Comparison of ENCODE assay signal across 21 cellular contexts in genomic region chr2:39567507-39567906, GRCh38.
A peak's percentile ranks its signal among the peaks of the same experiment; 100 is the strongest.
DNase-seq lines count a peak whose midpoint lies in the region; ATAC-seq and TF ChIP-seq lines count a peak whose summit lies in the region.
"Had no signal": no experiment of that assay in that cellular context is flagged by ENCODE, and none has a peak within 500 bp of the region (broad histone marks: within the 10 kb centered on the region; RNA-seq: fewer than 3 reads in every experiment).

No MANE protein-coding gene starts in this region.

- peak overlapping the region; percentile 95 for H2BK20ac ChIP-seq in IMR-90 (ENCODE audit: low read depth, low read length)

- no peak for TF ChIP-seq RAD21 in IMR-90 (IDR thresholded peaks at IDR 0.05; ENCODE audit: low read length)

- peak overlapping the region; percentile 19 for H2AK9ac ChIP-seq in IMR-90 (replicated peaks; ENCODE audit: low read depth, low read length, poor library complexity)

- no peak for ATAC-seq in IMR-90 (ENCODE audit: low read depth)
- ATAC-seq: T-helper 17 cell had no signal

- no peaks in the 10 kb centered on the region for H3K79me2 ChIP-seq in GM23248 (ENCODE audit: insufficient read depth)

- CTCF ChIA-PET in IMR-90 (lab: Yijun Ruan, JAX): interaction anchor here (0.6 to 1.0 kb wide), 2 partner anchors 23 to 321 kb away, joined by 3 read pairs; no protein-coding TSS in a partner anchor

- H2BK120ac ChIP-seq in IMR-90 (ENCODE audit: low read depth, low read length): peak overlapping the region; percentile 93

- H3K4me3 ChIP-seq in IMR-90 (ENCODE audit: insufficient read depth, low read depth, low read length) (no peak overlapping the region), astrocyte of the cerebellum (ENCODE audit: low read depth, low read length) (no peak overlapping the region), skeletal muscle cell (ENCODE audit: low read depth, low read length) (no peak overlapping the region), GM23248 (no peak overlapping the region), breast epithelium (no peak overlapping the region)
- H3K4me3 ChIP-seq: SJSA1, testis had no signal

- peak overlapping the region in 1 of 2 experiments; percentile 19; a peak in 1 of 4 replicates for H4K8ac ChIP-seq in IMR-90 (ENCODE audit: low read depth in 2 of 2, low read length in 2 of 2)

- H3F3A ChIP-seq in GM23248 (ENCODE audit: insufficient read depth): peaks cover 10% of the 10 kb centered on the region; the same call in 1 of the 2 replicates

- no peaks in the 10 kb centered on the region for H3K36me3 ChIP-seq in IMR-90 (ENCODE audit: control insufficient read depth, insufficient read depth, low read length)
- no peaks in the 10 kb centered on the region for H3K36me3 ChIP-seq in GM23248 (ENCODE audit: low read depth)
- H3K36me3 ChIP-seq in breast epithelium: no peaks in the 10 kb centered on the region
- H3K36me3 ChIP-seq: SJSA1 had no signal

- TF ChIP-seq POLR2A in IMR-90 (IDR thresholded peaks at IDR 0.05; ENCODE audit: low read depth, low read length): no peak
- TF ChIP-seq POLR2A in breast epithelium (IDR thresholded peaks at IDR 0.05): no peak

- H4K20me1 ChIP-seq in IMR-90 (ENCODE audit: insufficient read depth, low read length) (no peaks in the 10 kb centered on the region), GM23248 (ENCODE audit: insufficient read depth) (no peaks in the 10 kb centered on the region)

- dilution Hi-C loops in IMR-90 (cut with HindIII; ENCODE audit: low sequenced_read_pairs, unreplicated experiment): no loop called here

- intact Hi-C loops in IMR-90 (cut with micrococcal nuclease) (no loop called here), breast epithelium (cut with DNase I; ENCODE audit: low total_unique reads) (no loop called here)

- TF ChIP-seq CTCF in IMR-90 (conservative IDR thresholded peaks at IDR 0.05; ENCODE audit: low read depth, low read length) (no peak), astrocyte of the cerebellum (IDR thresholded peaks at IDR 0.05; ENCODE audit: low read depth, low read length, missing control alignments) (no peak), breast epithelium (IDR thresholded peaks at IDR 0.05) (no peak)

- H3K9me1 ChIP-seq in IMR-90 (ENCODE audit: insufficient read depth, low read length): peaks cover 9% of the 10 kb centered on the region

- H3K14ac ChIP-seq in IMR-90 (replicated peaks; ENCODE audit: low read depth, low read length): peak overlapping the region; percentile 53

- 100% methylated on average over 1 of the region's 1 CpG; no CpG with 5 or more reads in 1 of the 2 experiments for WGBS in IMR-90 (ENCODE audit: extremely low coverage in 2 of 2, insufficient read length in 1 of 2), 2 experiments
- 91 to 100% methylated on average over 1 of the region's 1 CpG for WGBS in GM23248 (ENCODE audit: low coverage in 1 of 2, low lambda C conversion rate in 2 of 2, missing lambda C conversion rate in 2 of 2), 2 experiments

- H2AFZ ChIP-seq in IMR-90 (replicated peaks; ENCODE audit: low read length, poor library complexity) (peak overlapping the region; percentile 16), GM23248 (no peak overlapping the region)

- peak overlapping the region; percentile 97 for H2AK5ac ChIP-seq in IMR-90 (ENCODE audit: low read depth, low read length)

- H4K91ac ChIP-seq in IMR-90 (ENCODE audit: insufficient read depth, low read depth, low read length): peak overlapping the region; percentile 38

- DNase-seq in IMR-90: peak; percentile 52
- DNase-seq in astrocyte of the cerebellum (ENCODE audit: low read depth): peak; percentile 91
- DNase-seq in glomerular visceral epithelial cell (ENCODE audit: extremely low spot score): peak; percentile 33
- DNase-seq in skeletal muscle cell (ENCODE audit: low read depth): peak; percentile 58
- no peak for DNase-seq in activated CD4-positive, alpha-beta T cell treated with anti-CD3 and anti-CD28 coated beads for 1 hour
- no peak for DNase-seq in NCI-H2227 treated with DMSO at 0.1 percent for 48 hours (lab: John Stamatoyannopoulos, UW)
- no peak for DNase-seq in GM23248
- no peak for DNase-seq in breast epithelium (ENCODE audit: low spot score in 2 of 2)
- DNase-seq: activated CD4-positive, alpha-beta T cell treated with anti-CD3 and anti-CD28 coated beads, Interleukin-2, amount 50 U/mL, for 48 hours; activated gamma-delta T cell treated with Interleukin-2 at 50 U/mL for 16 hours; activated T-cell treated with anti-CD3 and anti-CD28 coated beads for 4 hours; amniotic stem cell; CD8-positive, alpha-beta memory T cell; DND-41; NCI-H1436; NCI-H774; stimulated activated CD4-positive, alpha-beta T cell treated with anti-CD3 and anti-CD28 coated beads, Interleukin-15, amount 100 ng/mL, for 24 hours; T-helper 17 cell; testis had no signal

- in situ Hi-C loops in IMR-90 (cut with MboI; ENCODE audit: low sequenced_read_pairs) (no loop called here), astrocyte of the cerebellum (cut with HindIII; ENCODE audit: low sequenced_read_pairs) (no loop called here), GM23248 (cut with MboI) (no loop called here)

- H3K23ac ChIP-seq in IMR-90 (ENCODE audit: low read depth, low read length): 0 out of 2 replicates have a peak overlapping the region, but pooled peaks have one; percentile 8

- peak overlapping the region; percentile 63 for H3K4ac ChIP-seq in IMR-90 (ENCODE audit: low read depth, low read length)

- no peaks in the 10 kb centered on the region for H3K79me1 ChIP-seq in IMR-90 (ENCODE audit: low read depth in 1 of 2, low read length in 2 of 2)

- H3K27ac ChIP-seq in IMR-90 (ENCODE audit: insufficient read depth, low read length) (no peak overlapping the region), GM23248 (no peak overlapping the region), breast epithelium (peak overlapping the region in 1 of 2 donors; percentile 38)
- H3K27ac ChIP-seq: foreskin keratinocyte, testis had no signal

- H2BK5ac ChIP-seq in IMR-90 (ENCODE audit: low read depth, low read length, poor library complexity, severe bottlenecking): peak overlapping the region; percentile 24

- no peak overlapping the region for H3K4me2 ChIP-seq in IMR-90 (ENCODE audit: low read depth, low read length)
- no peak overlapping the region for H3K4me2 ChIP-seq in GM23248 (ENCODE audit: unreplicated experiment)

- H2BK15ac ChIP-seq in IMR-90 (ENCODE audit: low read depth, low read length): peak overlapping the region; percentile 96; the same call in 1 of the 3 replicates

- no peak overlapping the region for H4K5ac ChIP-seq in IMR-90 (ENCODE audit: low read depth, low read length)

- H3K9ac ChIP-seq in IMR-90 (ENCODE audit: low read depth, low read length) (no peak overlapping the region), GM23248 (no peak overlapping the region)

- H3K27me3 ChIP-seq in IMR-90 (ENCODE audit: control insufficient read depth, insufficient read depth, low read length): no peaks in the 10 kb centered on the region
- no peaks in the 10 kb centered on the region for H3K27me3 ChIP-seq in GM23248 (replicated peaks; ENCODE audit: insufficient read depth)
- H3K27me3 ChIP-seq in breast epithelium: no peaks in the 10 kb centered on the region
- H3K27me3 ChIP-seq: foreskin keratinocyte, SJSA1, testis had no signal

- no peak overlapping the region for H3K56ac ChIP-seq in IMR-90 (ENCODE audit: extremely low read depth, insufficient read depth, low read length)

- H3K9me3 ChIP-seq in IMR-90 (ENCODE audit: control insufficient read depth, insufficient read depth, low read length) (peaks cover 10% of the 10 kb centered on the region), GM23248 (ENCODE audit: low read depth) (peaks cover 5% of the 10 kb centered on the region), breast epithelium (peaks cover 6 to 18% of the 10 kb centered on the region in 2 donors)
- H3K9me3 ChIP-seq: SJSA1 had no signal

- POLR2A ChIA-PET in IMR-90 (lab: Charles Lee; ENCODE audit: unreplicated experiment): no interaction called here

- H3K4me1 ChIP-seq in IMR-90 (ENCODE audit: control insufficient read depth, insufficient read depth, low read length): peaks cover 8% of the 10 kb centered on the region
- H3K4me1 ChIP-seq in GM23248 (ENCODE audit: insufficient read depth): peaks cover 19% of the 10 kb centered on the region
- no peaks in the 10 kb centered on the region for H3K4me1 ChIP-seq in breast epithelium

- no peak overlapping the region for H3K18ac ChIP-seq in IMR-90 (ENCODE audit: low read depth, low read length)

- no peaks in the 10 kb centered on the region for H3K9me2 ChIP-seq in GM23248 (ENCODE audit: insufficient read depth)

- BruUV-seq in IMR-90 (replicated peaks; lab: Mats Ljungman, UMichigan): no TSS peak

TF ChIP-seq in IMR-90, 13 proteins besides CTCF, POLR2A, EP300 and RAD21 (continues in another document):
- TF ChIP-seq RFX5 (IDR thresholded peaks at IDR 0.05; ENCODE audit: low read depth, low read length): no peak
- no peak for TF ChIP-seq ELK1 (IDR thresholded peaks at IDR 0.05; ENCODE audit: borderline replicate concordance, low read depth, low read length)
- no peak for TF ChIP-seq CHD1 (IDR thresholded peaks at IDR 0.05; ENCODE audit: low read depth, low read length)
- no peak for TF ChIP-seq NFE2L2 (IDR thresholded peaks at IDR 0.05; ENCODE audit: low read depth, low read length)
- TF ChIP-seq BHLHE40 (IDR thresholded peaks at IDR 0.05; ENCODE audit: low read depth, low read length): no peak
- TF ChIP-seq MAZ (IDR thresholded peaks at IDR 0.05; ENCODE audit: borderline replicate concordance, low read depth, low read length): no peak
- no peak for TF ChIP-seq FOS (IDR thresholded peaks at IDR 0.05; ENCODE audit: low read depth, low read length)
- TF ChIP-seq MXI1 (IDR thresholded peaks at IDR 0.05; ENCODE audit: borderline replicate concordance, low read depth, low read length): no peak
- TF ChIP-seq USF2 (IDR thresholded peaks at IDR 0.05; ENCODE audit: low read depth, low read length): no peak
- TF ChIP-seq RCOR1 (IDR thresholded peaks at IDR 0.05; ENCODE audit: insufficient replicate concordance, low read length): no peak
- TF ChIP-seq SMC3 (IDR thresholded peaks at IDR 0.05; ENCODE audit: low read depth, low read length): no peak

Comparison
In these comparisons a context has a peak if more than half of its experiments do, and no peak if none do; other contexts are left out.
1. DNase-seq: peak in IMR-90 (single experiment), astrocyte of the cerebellum (single experiment), glomerular visceral epithelial cell (single experiment) and skeletal muscle cell (single experiment); none in activated CD4-positive, alpha-beta T cell treated with anti-CD3 and anti-CD28 coated beads for 1 hour (single experiment), NCI-H2227 treated with DMSO at 0.1 percent for 48 hours (single experiment), GM23248 (single experiment) and breast epithelium (0 of 2).